Comparison of ENCODE assay signal across 13 cellular contexts in genomic region chr6:74879234-74879633, GRCh38.
DNase-seq lines count a peak whose midpoint lies in the region; ATAC-seq and TF ChIP-seq lines count a peak whose summit lies in the region.
"Had no signal": no experiment of that assay in that cellular context is flagged by ENCODE, and none has a peak within 500 bp of the region (broad histone marks: within the 10 kb centered on the region; RNA-seq: fewer than 3 reads in every experiment).

No MANE protein-coding gene starts in this region.

- intact Hi-C loops in Right ventricle myocardium superior (cut with DNase I) = no loop called here

- DNase-seq in HCEC 1CT = peak; percentile 88
- DNase-seq in adipocyte (ENCODE audit: low read depth) = peak; percentile 85
- no peak for DNase-seq in Right ventricle myocardium superior
- no peak for DNase-seq in activated CD8-positive, alpha-beta memory T cell treated with anti-CD3 and anti-CD28 coated beads, Interleukin-2, amount 50 U/mL, for 48 hours
- no peak for DNase-seq in HUDEP-2 (lab: John Stamatoyannopoulos, UW; ENCODE audit: unreplicated experiment in 76 of 76)
- DNase-seq in Peyer's patch = no peak
- DNase-seq in NOMO-1 treated with DMSO at 0.1 percent for 48 hours (lab: John Stamatoyannopoulos, UW; ENCODE audit: unreplicated experiment) = no peak
- DNase-seq: activated CD4-positive, alpha-beta T cell treated with anti-CD3 and anti-CD28 coated beads, Interleukin-2, amount 50 U/mL, for 4 hours; activated naive CD4-positive, alpha-beta T cell treated with anti-CD3 and anti-CD28 coated beads for 36 hours; NCI-H1105 treated with DMSO at 0.1 percent for 48 hours; spleen; T-helper 17 cell had no signal

- peak; percentile 70 for ATAC-seq in Right ventricle myocardium superior (ENCODE audit: poor library complexity)
- ATAC-seq: T-helper 17 cell had no signal

- H3K9me3 ChIP-seq in adipocyte (ENCODE audit: control insufficient read depth, low read length) = no peaks in the 10 kb centered on the region
- no peaks in the 10 kb centered on the region for H3K9me3 ChIP-seq in skeletal muscle satellite cell (replicated peaks; ENCODE audit: low read length)
- H3K9me3 ChIP-seq in Peyer's patch = no peaks in the 10 kb centered on the region

- H3K27me3 ChIP-seq in adipocyte (replicated peaks; ENCODE audit: control insufficient read depth, insufficient read depth, low read length) = no peaks in the 10 kb centered on the region
- H3K27me3 ChIP-seq in skeletal muscle satellite cell (ENCODE audit: control insufficient read depth, insufficient read depth, low read length) = no peaks in the 10 kb centered on the region
- no peaks in the 10 kb centered on the region for H3K27me3 ChIP-seq in Peyer's patch
- H3K27me3 ChIP-seq: spleen had no signal

- no peak for TF ChIP-seq POLR2A in Peyer's patch (IDR thresholded peaks at IDR 0.05)

- no peak for TF ChIP-seq CTCF in Peyer's patch (IDR thresholded peaks at IDR 0.05)

- H3K9ac ChIP-seq in adipocyte (ENCODE audit: low read length) = no peak overlapping the region
- no peak overlapping the region for H3K9ac ChIP-seq in skeletal muscle satellite cell (ENCODE audit: low read depth, low read length)

- no peak overlapping the region for H3K4me3 ChIP-seq in adipocyte (ENCODE audit: low read length)
- no peak overlapping the region for H3K4me3 ChIP-seq in skeletal muscle satellite cell (ENCODE audit: low read length)
- no peak overlapping the region for H3K4me3 ChIP-seq in Peyer's patch
- H3K4me3 ChIP-seq: spleen had no signal

- H3K4me1 ChIP-seq in adipocyte (ENCODE audit: control insufficient read depth, insufficient read depth, low read length) (peaks cover 12% of the 10 kb centered on the region), skeletal muscle satellite cell (ENCODE audit: control insufficient read depth, insufficient read depth, low read length) (peaks cover 10% of the 10 kb centered on the region), Peyer's patch (no peaks in the 10 kb centered on the region)
- H3K4me1 ChIP-seq: spleen had no signal

- H3K4me2 ChIP-seq in skeletal muscle satellite cell (ENCODE audit: low read length) = peak overlapping the region; percentile 16

- H3K27ac ChIP-seq in Peyer's patch = no peak overlapping the region
- H3K27ac ChIP-seq: spleen had no signal

- H3K36me3 ChIP-seq in adipocyte (ENCODE audit: control insufficient read depth, insufficient read depth, low read length, severe bottlenecking) = no peaks in the 10 kb centered on the region
- no peaks in the 10 kb centered on the region for H3K36me3 ChIP-seq in skeletal muscle satellite cell (ENCODE audit: insufficient read depth, low read length)
- H3K36me3 ChIP-seq in Peyer's patch = no peaks in the 10 kb centered on the region
- H3K36me3 ChIP-seq: spleen had no signal

Comparison
In these comparisons a context has a peak if more than half of its experiments do, and no peak if none do; other contexts are left out.
1. DNase-seq: peak in HCEC 1CT (single experiment) and adipocyte (single experiment); none in Right ventricle myocardium superior (single experiment), activated CD8-positive, alpha-beta memory T cell treated with anti-CD3 and anti-CD28 coated beads, Interleukin-2, amount 50 U/mL, for 48 hours (single experiment), HUDEP-2 (0 of 76), Peyer's patch (0 of 3) and NOMO-1 treated with DMSO at 0.1 percent for 48 hours (single experiment).